In the genomic region with DNA sequence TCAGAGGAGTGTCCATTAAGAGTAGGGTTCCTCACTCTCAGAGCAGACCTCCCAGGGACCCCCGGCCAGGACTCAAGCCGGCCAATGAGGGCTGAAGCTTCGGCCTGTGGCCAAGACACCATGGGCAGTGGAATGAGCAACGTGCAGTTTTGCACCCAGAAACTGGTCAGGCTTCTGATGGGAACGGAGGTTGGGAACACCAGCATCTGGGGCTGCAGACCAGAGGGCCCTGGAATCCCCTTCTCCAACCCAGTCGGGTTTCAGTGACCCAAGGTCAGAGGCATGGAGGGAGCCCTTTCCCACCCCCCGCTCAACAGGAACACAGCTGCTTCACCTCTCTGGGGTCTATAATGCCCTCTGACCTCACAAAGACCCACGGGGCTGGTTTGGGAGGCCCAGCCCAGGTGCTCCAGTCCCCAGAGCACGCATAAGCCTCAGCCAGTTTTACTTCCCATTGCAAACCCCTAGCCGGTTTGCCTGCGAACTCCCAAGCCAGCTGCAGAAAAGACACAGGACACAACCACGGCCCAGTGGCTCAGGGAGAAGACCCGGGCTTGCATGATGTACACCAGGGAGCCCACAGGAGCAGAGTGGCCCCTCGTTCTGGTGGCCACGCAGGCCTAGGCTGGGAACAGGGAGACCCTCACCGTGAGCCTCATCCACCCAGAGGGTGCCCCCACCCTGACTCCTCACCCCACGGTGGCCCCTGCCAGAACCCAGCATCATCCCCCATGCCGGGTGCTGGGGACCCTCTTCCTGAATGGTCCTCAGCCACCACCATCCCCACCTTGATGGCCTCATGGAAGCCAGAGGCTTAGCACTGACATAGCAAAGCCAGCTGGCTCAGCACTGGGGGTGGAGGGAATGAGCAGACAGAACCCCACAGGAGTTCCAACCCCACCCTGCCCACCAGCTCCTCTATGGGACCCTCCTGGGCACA, we compare ENCODE assay signal across 15 cellular contexts. TPM values are rescaled to one million over a fixed set of nuclear protein-coding genes. Genes with fewer than 3 reads are reported as not detected.
DNase-seq lines count a peak whose midpoint lies in the region; ATAC-seq and TF ChIP-seq lines count a peak whose summit lies in the region.
"Had no signal": no experiment of that assay in that cellular context is flagged by ENCODE, and none has a peak within 500 bp of the region (broad histone marks: within the 10 kb centered on the region; RNA-seq: fewer than 3 reads in every experiment).

No MANE protein-coding gene starts in this region.

- TF ChIP-seq EP300 in esophagus muscularis mucosa (IDR thresholded peaks at IDR 0.05), result no peak

- peaks cover 53 to 67% (median 65%) of the 10 kb centered on the region in 10 experiments for H3K4me1 ChIP-seq in BLaER1 treated with 17β-estradiol and CSF1 and Interleukin-3, amounts not matched to agents 10 nM and 100 nM
- H3K4me1 ChIP-seq in esophagus muscularis mucosa, result peaks cover 27 to 53% (median 42%) of the 10 kb centered on the region in 4 donors

- H3K9me3 ChIP-seq in BLaER1 treated with 17β-estradiol and CSF1 and Interleukin-3, amounts not matched to agents 10 nM and 100 nM (replicated peaks in 1 of 11), result peaks cover 14 to 29% (median 21%) of the 10 kb centered on the region in 11 experiments
- H3K9me3 ChIP-seq in esophagus muscularis mucosa, result no peaks in the 10 kb centered on the region

- H3K4me3 ChIP-seq in BLaER1 treated with 17β-estradiol and CSF1 and Interleukin-3, amounts not matched to agents 10 nM and 100 nM, result peak overlapping the region in 7 of 10 experiments; percentile 18 to 37 (median 28); a peak in 9 of 20 replicates
- H3K4me3 ChIP-seq in esophagus muscularis mucosa, result no peak overlapping the region
- H3K4me3 ChIP-seq: stomach, upper lobe of right lung had no signal

- WGBS in esophagus muscularis mucosa, result 86% methylated on average over 5 of the region's 18 CpGs

- no peak for TF ChIP-seq POLR2A in esophagus muscularis mucosa (IDR thresholded peaks at IDR 0.05; ENCODE audit: low read depth)

- CTCF ChIA-PET in activated B cell treated with CpG ODN at 0.5 μM for 24 hours (lab: Charles Lee), result interaction anchor here (1.4 kb wide), 2 partner anchors 32 to 179 kb away, joined by 3 to 4 read pairs; no protein-coding TSS in a partner anchor

- H3K27me3 Mint-ChIP-seq in activated B cell treated with CpG ODN at 0.5 μM for 24 hours (no peaks in the 10 kb centered on the region), naive B cell (no peaks in the 10 kb centered on the region)

- ATAC-seq in activated B cell treated with CpG ODN at 0.5 μM for 24 hours (ENCODE audit: low read depth), result peak; percentile 56
- peak; percentile 47 to 54 for ATAC-seq in naive B cell (ENCODE audit: low read depth in 2 of 2)
- no peak for ATAC-seq in HG03439 (IDR thresholded peaks at IDR 0.05; ENCODE audit: unreplicated experiment)
- ATAC-seq in GM18909 (IDR thresholded peaks at IDR 0.05; ENCODE audit: poor library complexity, unreplicated experiment), result no peak
- ATAC-seq: CD8-positive, alpha-beta T cell had no signal

- H3K4me1 Mint-ChIP-seq in activated B cell treated with CpG ODN at 0.5 μM for 24 hours (peaks cover 80% of the 10 kb centered on the region), naive B cell (peaks cover 58 to 81% (median 71%) of the 10 kb centered on the region in 3 donors)

- H3K4me2 ChIP-seq in BLaER1 treated with 17β-estradiol and CSF1 and Interleukin-3, amounts not matched to agents 10 nM and 100 nM, result peak overlapping the region; percentile 81 to 100 (median 97)

- peaks cover 2% of the 10 kb centered on the region for H3K36me3 Mint-ChIP-seq in activated B cell treated with CpG ODN at 0.5 μM for 24 hours (ENCODE audit: low read depth)
- H3K36me3 Mint-ChIP-seq in naive B cell, result peaks cover 6 to 7% of the 10 kb centered on the region in 2 donors
- H3K36me3 Mint-ChIP-seq: CD8-positive, alpha-beta T cell had no signal

- H3K9me3 Mint-ChIP-seq in activated B cell treated with CpG ODN at 0.5 μM for 24 hours (peaks cover 2% of the 10 kb centered on the region), naive B cell (peaks cover 3 to 8% (median 4%) of the 10 kb centered on the region in 7 donors)

- H4K20me1 ChIP-seq in BLaER1 treated with 17β-estradiol and CSF1 and Interleukin-3, amounts not matched to agents 10 nM and 100 nM, result peaks cover 42 to 68% (median 59%) of the 10 kb centered on the region in 11 experiments; a peak in 21 of 22 replicates

- H3K27me3 ChIP-seq in BLaER1 treated with 17β-estradiol and CSF1 and Interleukin-3, amounts not matched to agents 10 nM and 100 nM, result no peaks in the 10 kb centered on the region
- no peaks in the 10 kb centered on the region for H3K27me3 ChIP-seq in esophagus muscularis mucosa
- H3K27me3 ChIP-seq: stomach, upper lobe of right lung had no signal

- H3K4me3 Mint-ChIP-seq in activated B cell treated with CpG ODN at 0.5 μM for 24 hours (peak overlapping the region; percentile 77), naive B cell (peak overlapping the region; percentile 4 to 92 (median 84))
- H3K4me3 Mint-ChIP-seq: activated naive CD4-positive, alpha-beta T cell treated with anti-CD3 and anti-CD28 coated beads, Interleukin-2, amount 50 U/mL, for 24 hours; CD8-positive, alpha-beta T cell; HFFc6 had no signal

- H3K36me3 ChIP-seq in BLaER1 treated with 17β-estradiol and CSF1 and Interleukin-3, amounts not matched to agents 10 nM and 100 nM, result peaks cover 0 to 7% (median 0%) of the 10 kb centered on the region in 11 experiments; a peak in 1 of 22 replicates
- H3K36me3 ChIP-seq in esophagus muscularis mucosa, result no peaks in the 10 kb centered on the region
- H3K36me3 ChIP-seq: stomach, upper lobe of right lung had no signal

- POLR2A ChIA-PET in activated B cell treated with CpG ODN at 0.5 μM for 24 hours (lab: Charles Lee), result interaction anchor here (0.5 to 5.0 kb wide), 5 partner anchors 10 to 483 kb away, joined by 3 to 25 read pairs (median 3); partner anchors contain the start of gene SLC2A6

- intact Hi-C loops in activated B cell treated with CpG ODN at 0.5 μM for 24 hours (cut with micrococcal nuclease), result loop anchor here (2.0 kb wide), 1 partner anchor 17 kb away; no protein-coding TSS in a partner anchor
- intact Hi-C loops in esophagus muscularis mucosa (cut with DNase I), result no loop called here

- DNase-seq in GM20000 (ENCODE audit: low spot score) (peak; percentile 67), activated B cell treated with CpG ODN at 0.5 μM for 24 hours (no peak), naive B cell (no peak), NCI-H226 (no peak), esophagus muscularis mucosa (ENCODE audit: extremely low spot score) (no peak)
- DNase-seq: activated CD4-positive, alpha-beta T cell treated with anti-CD3 and anti-CD28 coated beads, Interleukin-2, amount 50 U/mL, for 4 hours; HFFc6; NCI-H187; upper lobe of right lung had no signal

- TF ChIP-seq CTCF in GM20000 (IDR thresholded peaks at IDR 0.05; ENCODE audit: extremely low read depth, missing control alignments) (no peak), activated B cell treated with CpG ODN at 0.5 μM for 24 hours (IDR thresholded peaks at IDR 0.05) (no peak), esophagus muscularis mucosa (IDR thresholded peaks at IDR 0.05) (no peak)

- H3K27ac Mint-ChIP-seq in activated B cell treated with CpG ODN at 0.5 μM for 24 hours, result peak overlapping the region; percentile 81
- peak overlapping the region; percentile 76 to 92 (median 88) for H3K27ac Mint-ChIP-seq in naive B cell
- H3K27ac Mint-ChIP-seq: activated naive CD4-positive, alpha-beta T cell treated with anti-CD3 and anti-CD28 coated beads, Interleukin-2, amount 50 U/mL, for 24 hours; CD8-positive, alpha-beta T cell; HFFc6 had no signal

- H3K27ac ChIP-seq in BLaER1 treated with 17β-estradiol and CSF1 and Interleukin-3, amounts not matched to agents 10 nM and 100 nM, result peak overlapping the region in 9 of 11 experiments; percentile 18 to 75 (median 55); a peak in 17 of 22 replicates
- no peak overlapping the region for H3K27ac ChIP-seq in esophagus muscularis mucosa (replicated peaks in 1 of 4)
- H3K27ac ChIP-seq: stomach, upper lobe of right lung had no signal

- peak overlapping the region in 10 of 11 experiments; percentile 19 to 62 (median 54); a peak in 16 of 22 replicates for H3K9ac ChIP-seq in BLaER1 treated with 17β-estradiol and CSF1 and Interleukin-3, amounts not matched to agents 10 nM and 100 nM

RNA-seq across cellular contexts. Expression of gene VAV2, which starts 30.6 kb away (rescaled TPM):
- total RNA-seq in activated B cell treated with CpG ODN at 0.5 μM for 24 hours, result 92.9 and 99.6 TPM in 2 replicates
- polyA plus RNA-seq in naive B cell (ENCODE audit: low read depth in 6 of 6), result 10 to 100 TPM in 5 of 6 donors, 1 to 10 TPM in 1; 5.7 to 33.3 (median 15.2) TPM
- total RNA-seq in esophagus muscularis mucosa, result 10 to 100 TPM in 2 of 4 donors, 1 to 10 TPM in 2; 9.1 to 13.5 (median 10.1) TPM

Comparison
In these comparisons a context has a peak if more than half of its experiments do, and no peak if none do; other contexts are left out.
1. H3K27ac ChIP-seq: peak in BLaER1 treated with 17β-estradiol and CSF1 and Interleukin-3, amounts not matched to agents 10 nM and 100 nM (9 of 11); none in esophagus muscularis mucosa (0 of 4).
2. H3K4me3 ChIP-seq: peak in BLaER1 treated with 17β-estradiol and CSF1 and Interleukin-3, amounts not matched to agents 10 nM and 100 nM (7 of 10); none in esophagus muscularis mucosa (0 of 4).
3. ATAC-seq: peak in activated B cell treated with CpG ODN at 0.5 μM for 24 hours (single experiment) and naive B cell (2 of 2); none in HG03439 (single experiment) and GM18909 (single experiment).